Comparison of ENCODE assay signal across 10 cellular contexts in the genomic region with DNA sequence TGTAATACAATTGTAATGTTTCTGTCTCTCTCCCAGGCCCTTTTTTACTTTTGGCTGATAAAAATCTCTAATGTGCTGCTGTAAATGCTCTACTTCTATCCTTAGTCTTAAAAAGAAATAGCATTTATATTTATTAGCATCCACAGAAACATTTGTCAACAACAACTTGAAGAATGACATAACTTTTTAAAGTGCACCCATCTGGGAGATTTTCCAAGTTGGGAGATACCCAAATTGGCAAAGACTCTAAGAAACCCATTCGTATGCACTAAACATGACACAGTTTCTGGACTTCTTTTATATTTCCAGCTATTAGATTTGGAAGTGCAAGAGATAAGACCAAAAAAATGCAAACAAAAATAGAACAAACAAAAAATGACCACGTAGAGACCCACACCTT.
"Had no signal": no experiment of that assay in that cellular context is flagged by ENCODE, and none has a peak within 500 bp of the region (broad histone marks: within the 10 kb centered on the region; RNA-seq: fewer than 3 reads in every experiment).

No MANE protein-coding gene starts in this region.

- ATAC-seq: HCT116, K562 had no signal

- H2AFZ ChIP-seq: GM23248 had no signal

- DNase-seq: GM23248, GOT3, H7, HFFc6, IMR-90 had no signal

- FAIRE-seq: HTR-8/SVneo, K562 had no signal

- H3K4me3 ChIP-seq: GM23248, HAP-1, K562 had no signal

- H3K9me3 ChIP-seq: HAP-1 had no signal

- H3K27ac ChIP-seq: GM23248, HL-60 had no signal

- H3K36me3 ChIP-seq: HAP-1 had no signal
